In genomic region chr5:66609615-66610014, GRCh38 we compare ENCODE assay signal across 11 cellular contexts.
"Had no signal": no experiment of that assay in that cellular context is flagged by ENCODE, and none has a peak within 500 bp of the region (broad histone marks: within the 10 kb centered on the region; RNA-seq: fewer than 3 reads in every experiment).

No MANE protein-coding gene starts in this region.

- H3K4me3 Mint-ChIP-seq: activated CD8-positive, alpha-beta T cell treated with anti-CD3 and anti-CD28 coated beads, Interleukin-2, amount 10 ng/mL, durations not matched to agents 7 days and 5 days; naive B cell; T-helper 17 cell had no signal

- H3K4me1 Mint-ChIP-seq: naive B cell, T-helper 17 cell had no signal

- DNase-seq: activated CD4-positive, alpha-beta T cell treated with anti-CD3 and anti-CD28 coated beads for 48 hours; activated CD8-positive, alpha-beta T cell treated with anti-CD3 and anti-CD28 coated beads, Interleukin-2, amount 10 ng/mL, durations not matched to agents 7 days and 5 days; activated naive CD4-positive, alpha-beta T cell treated with Interleukin-2 at 50 U/mL for 16 hours; mammary epithelial cell; naive B cell; pancreas; stimulated activated CD4-positive, alpha-beta T cell treated with anti-CD3 and anti-CD28 coated beads, Interleukin-2, amount 100 ng/mL, for 24 hours; substantia nigra; T-helper 17 cell; WERI-Rb-1 had no signal

- H3K9me3 Mint-ChIP-seq: naive B cell had no signal

- ATAC-seq: activated CD8-positive, alpha-beta T cell treated with anti-CD3 and anti-CD28 coated beads, Interleukin-2, amount 10 ng/mL, durations not matched to agents 7 days and 5 days; left lobe of liver; pancreas; T-helper 17 cell had no signal

- H3K27ac Mint-ChIP-seq: activated CD8-positive, alpha-beta T cell treated with anti-CD3 and anti-CD28 coated beads, Interleukin-2, amount 10 ng/mL, durations not matched to agents 7 days and 5 days; naive B cell; T-helper 17 cell had no signal

- H3K36me3 Mint-ChIP-seq: naive B cell had no signal
